Comparison of ENCODE assay signal across 7 cellular contexts in genomic region chr7:139476891-139477290, GRCh38. TPM values are rescaled to one million over a fixed set of nuclear protein-coding genes. Genes with fewer than 3 reads are reported as not detected.
"Had no signal": no experiment of that assay in that cellular context is flagged by ENCODE, and none has a peak within 500 bp of the region (broad histone marks: within the 10 kb centered on the region; RNA-seq: fewer than 3 reads in every experiment).

No MANE protein-coding gene starts in this region.

- H3K4me3 ChIP-seq: K562 had no signal

- H3K27ac ChIP-seq: HL-60 had no signal

- DNase-seq: IMR-90, KBM-7, KG1 had no signal

RNA-seq across cellular contexts. Expression of gene KLRG2, which starts 6.6 kb away (rescaled TPM):
- polyA plus RNA-seq: HepG2, IgD-negative memory B cell, K562 had no signal

RNA-seq across cellular contexts. Expression of gene CLEC2L, which starts 46.6 kb away (rescaled TPM):
- polyA plus RNA-seq: IgD-negative memory B cell, IMR-90 had no signal
